1 cellular context compared by ENCODE assay signal in genomic region chr16:48269011-48269410, GRCh38.
A peak's percentile ranks its signal among the peaks of the same experiment; 100 is the strongest.
TF ChIP-seq lines count a peak whose summit lies in the region.

No MANE protein-coding gene starts in this region.

TF ChIP-seq in K562, 482 proteins besides CTCF, POLR2A, EP300 and RAD21 (continued from another document):
- TF ChIP-seq ARID1B (IDR thresholded peaks at IDR 0.05): peak; percentile 50
- TF ChIP-seq ZNF384 (IDR thresholded peaks at IDR 0.05; ENCODE audit: low read depth, low read length): peak; percentile 86
- no peak for TF ChIP-seq KDM2B (CRISPR knock-in tag; IDR thresholded peaks at IDR 0.05)
